In genomic region chr14:23694085-23694975, GRCh38 we compare ENCODE assay signal across 1 cellular context.
TF ChIP-seq lines count a peak whose summit lies in the region.

No MANE protein-coding gene starts in this region.

TF ChIP-seq in HepG2, 621 proteins besides CTCF, POLR2A, EP300 and RAD21 (continued from another document and continues in another):
- TF ChIP-seq SOX13 (IDR thresholded peaks at IDR 0.05), result no peak
- peak in 1 of 2 experiments; percentile 69; a peak in 2 of 4 replicates for TF ChIP-seq SOX13 (CRISPR knock-in tag; conservative IDR thresholded peaks at IDR 0.05 in 1 of 2, IDR thresholded peaks at IDR 0.05 in 1 of 2)
- TF ChIP-seq PHB2 (IDR thresholded peaks at IDR 0.05; ENCODE audit: partially characterized antibody), result no peak
- TF ChIP-seq TAF1 (CRISPR knock-in tag; IDR thresholded peaks at IDR 0.05), result no peak
- no peak for TF ChIP-seq ZKSCAN8 (CRISPR knock-in tag; IDR thresholded peaks at IDR 0.05; ENCODE audit: borderline replicate concordance)
- TF ChIP-seq ZBTB40 (IDR thresholded peaks at IDR 0.05), result no peak
- TF ChIP-seq ZBTB40 (CRISPR knock-in tag; IDR thresholded peaks at IDR 0.05), result no peak
- TF ChIP-seq SUZ12 (IDR thresholded peaks at IDR 0.05; ENCODE audit: low read depth, low read length), result no peak
- 0 out of 2 replicates have a peak, but pooled peaks have one; percentile 25 for TF ChIP-seq ETV5 (CRISPR knock-in tag; IDR thresholded peaks at IDR 0.05; ENCODE audit: borderline replicate concordance)
- no peak for TF ChIP-seq BRF2 (CRISPR knock-in tag; IDR thresholded peaks at IDR 0.05)
- no peak for TF ChIP-seq IKZF1 (IDR thresholded peaks at IDR 0.05)
- TF ChIP-seq NFAT5 (CRISPR knock-in tag; IDR thresholded peaks at IDR 0.05), result peak; percentile 60; the same call in 1 of the 2 replicates
- TF ChIP-seq ZBTB7B (CRISPR knock-in tag; IDR thresholded peaks at IDR 0.05), result no peak
- no peak for TF ChIP-seq ZNF724P (CRISPR knock-in tag; IDR thresholded peaks at IDR 0.05; ENCODE audit: borderline replicate concordance)
- TF ChIP-seq ZBED4 (CRISPR knock-in tag; IDR thresholded peaks at IDR 0.05; ENCODE audit: borderline replicate concordance), result peak; percentile 80; the same call in 1 of the 2 replicates
- TF ChIP-seq BRCA1 (CRISPR knock-in tag; IDR thresholded peaks at IDR 0.05), result no peak
- no peak for TF ChIP-seq AKNA (CRISPR knock-in tag; IDR thresholded peaks at IDR 0.05; ENCODE audit: borderline replicate concordance)
- no peak for TF ChIP-seq MED8 (CRISPR knock-in tag; IDR thresholded peaks at IDR 0.05; ENCODE audit: insufficient replicate concordance)
- TF ChIP-seq USF2 (IDR thresholded peaks at IDR 0.05; ENCODE audit: low read depth, low read length), result no peak
- no peak for TF ChIP-seq USF2 (CRISPR knock-in tag; IDR thresholded peaks at IDR 0.05; ENCODE audit: borderline replicate concordance)
